ENCODE assay signal across 7 cellular contexts in genomic region chr4:76198411-76199237, GRCh38. TPM values are rescaled to one million over a fixed set of nuclear protein-coding genes. Genes with fewer than 3 reads are reported as not detected.
A peak's percentile ranks its signal among the peaks of the same experiment; 100 is the strongest.
DNase-seq lines count a peak whose midpoint lies in the region; ATAC-seq and TF ChIP-seq lines count a peak whose summit lies in the region.

No MANE protein-coding gene starts in this region.

- CTCF ChIA-PET in RWPE1 (lab: Yijun Ruan, JAX): interaction anchor here (0.6 to 1.9 kb wide), 2 partner anchors 19 to 50 kb away, joined by 3 to 5 read pairs; no protein-coding TSS in a partner anchor

- H3K4me1 ChIP-seq in lung (ENCODE audit: control insufficient read depth in 2 of 2, insufficient read depth in 2 of 2, low read length in 2 of 2) (peaks cover 36 to 56% of the 10 kb centered on the region in 2 donors), subcutaneous abdominal adipose tissue (ENCODE audit: control insufficient read depth in 5 of 5, insufficient read depth in 5 of 5, low read length in 5 of 5) (peaks cover 12 to 84% (median 71%) of the 10 kb centered on the region in 5 donors)

- DNase-seq in GF-D8 (lab: John Stamatoyannopoulos, UW): peak; percentile 70
- DNase-seq in LoVo (ENCODE audit: low spot score): peak; percentile 38
- DNase-seq in RWPE1 (ENCODE audit: low spot score): peak; percentile 46
- DNase-seq in lung (ENCODE audit: low spot score): peak; percentile 62

- 22 to 28% methylated on average over 4 of the region's 4 CpGs for WGBS in lung, 2 donors

- H3K27me3 ChIP-seq in lung (ENCODE audit: control insufficient read depth, insufficient read depth): no peaks in the 10 kb centered on the region
- H3K27me3 ChIP-seq in subcutaneous abdominal adipose tissue (ENCODE audit: control insufficient read depth in 5 of 5, insufficient read depth in 4 of 5, low read length in 5 of 5): no peaks in the 10 kb centered on the region

- peak overlapping the region in 4 of 5 donors; percentile 7 to 52 (median 27) for H3K9ac ChIP-seq in subcutaneous abdominal adipose tissue (ENCODE audit: low read length in 5 of 5)

- POLR2A ChIA-PET in RWPE1 (lab: Yijun Ruan, JAX; ENCODE audit: low non-redundant PET): no interaction called here

- H3K36me3 ChIP-seq in lung (ENCODE audit: control insufficient read depth in 2 of 2, insufficient read depth in 2 of 2, low read length in 2 of 2) (no peaks in the 10 kb centered on the region), subcutaneous abdominal adipose tissue (ENCODE audit: control insufficient read depth in 5 of 5, insufficient read depth in 5 of 5, low read length in 5 of 5) (peaks cover under 1 to 13% (median 8%) of the 10 kb centered on the region in 5 donors)

- no peak for TF ChIP-seq CTCF in RWPE1 (conservative IDR thresholded peaks at IDR 0.05; ENCODE audit: low read depth)
- no peak for TF ChIP-seq CTCF in lung (IDR thresholded peaks at IDR 0.05; ENCODE audit: control extremely low read depth, extremely low read depth)

- H3K4me3 ChIP-seq in lung (no peak overlapping the region), subcutaneous abdominal adipose tissue (ENCODE audit: low read depth in 1 of 5, low read length in 5 of 5) (no peak overlapping the region)

- ATAC-seq in GM21737 (IDR thresholded peaks at IDR 0.05; ENCODE audit: unreplicated experiment) (peak; percentile 41), lung (ENCODE audit: insufficient read depth, low FRiP score) (peak; percentile 45)

- H3K27ac ChIP-seq in RWPE1 (peak overlapping the region; percentile 73), cingulate gyrus (ENCODE audit: low read depth, low read length) (peak overlapping the region; percentile 94), lung (ENCODE audit: low read depth in 1 of 2, low read length in 1 of 2) (peak overlapping the region; percentile 82 to 91), subcutaneous abdominal adipose tissue (ENCODE audit: low read depth, low read length) (peak overlapping the region; percentile 63)

- H3K9me3 ChIP-seq in lung (ENCODE audit: control insufficient read depth in 2 of 2, insufficient read depth in 1 of 2, low read length in 1 of 2): no peaks in the 10 kb centered on the region
- no peaks in the 10 kb centered on the region for H3K9me3 ChIP-seq in subcutaneous abdominal adipose tissue (ENCODE audit: control insufficient read depth in 5 of 5, low read length in 5 of 5)

RNA-seq across cellular contexts. Expression of gene SCARB2, which starts 15.0 kb away (rescaled TPM):
- 100 to 1,000 TPM; 195 to 360 TPM for total RNA-seq in lung
- 100 to 1,000 TPM; 104 to 105 TPM for polyA plus RNA-seq in lung

RNA-seq across cellular contexts. Expression of gene NUP54, which starts 50.4 kb away (rescaled TPM):
- total RNA-seq in lung: 10 to 100 TPM; 26.5 to 57.6 TPM
- 10 to 100 TPM; 19.8 to 30.2 TPM for polyA plus RNA-seq in lung

RNA-seq across cellular contexts. Expression of gene FAM47E, which starts 52.9 kb away (rescaled TPM):
- 10 to 100 TPM in 1 of 2 donors, 1 to 10 TPM in 1; 6.3 to 10.7 TPM for total RNA-seq in lung
- 1 to 10 TPM; 4.4 to 7.6 TPM for polyA plus RNA-seq in lung
